9 cellular contexts compared by ENCODE assay signal in genomic region chr10:71963351-71963755, GRCh38. TPM values are rescaled to one million over a fixed set of nuclear protein-coding genes. Genes with fewer than 3 reads are reported as not detected.
A peak's percentile ranks its signal among the peaks of the same experiment; 100 is the strongest.
DNase-seq lines count a peak whose midpoint lies in the region; ATAC-seq and TF ChIP-seq lines count a peak whose summit lies in the region.
"Had no signal": no experiment of that assay in that cellular context is flagged by ENCODE, and none has a peak within 500 bp of the region (broad histone marks: within the 10 kb centered on the region; RNA-seq: fewer than 3 reads in every experiment).

No MANE protein-coding gene starts in this region.

- H3K4me3 ChIP-seq in HCT116 (replicated peaks in 1 of 2; ENCODE audit: low read depth in 1 of 2, low read length in 2 of 2), result peak overlapping the region in 1 of 2 experiments; percentile 69; a peak in 1 of 4 replicates
- H3K4me3 ChIP-seq in skin epidermis, result peak overlapping the region in 6 of 7 experiments; percentile 49 to 72 (median 68)

- TF ChIP-seq CTCF in HCT116 (IDR thresholded peaks at IDR 0.05 in 2 of 3, conservative IDR thresholded peaks at IDR 0.05 in 1 of 3; ENCODE audit: borderline replicate concordance in 1 of 3, insufficient read depth in 1 of 3, low read depth in 2 of 3, low read length in 2 of 3), result no peak
- no peak for TF ChIP-seq CTCF in brain (conservative IDR thresholded peaks at IDR 0.05)
- TF ChIP-seq CTCF in CD14-positive monocyte (IDR thresholded peaks at IDR 0.05), result no peak

- H3K27ac ChIP-seq in HCT116 (ENCODE audit: low read depth, low read length) (peak overlapping the region; percentile 76; the same call in 1 of the 2 replicates), skin epidermis (peak overlapping the region in 18 of 21 experiments; percentile 68 to 95 (median 87))

- H3K79me2 ChIP-seq in HCT116 (ENCODE audit: insufficient read depth, low read length), result peaks cover 37% of the 10 kb centered on the region

- no peaks in the 10 kb centered on the region for H3K9me2 ChIP-seq in HCT116 (ENCODE audit: insufficient read depth)

- CTCF ChIA-PET in HCT116 (lab: Charles Lee), result no interaction called here

- H3K9me3 Mint-ChIP-seq in brain (peaks cover 0 to 1% (median 0%) of the 10 kb centered on the region in 5 experiments), CD14-positive monocyte (peaks cover 4 to 21% (median 11%) of the 10 kb centered on the region in 7 donors)

- TF ChIP-seq POLR2A in HCT116 (IDR thresholded peaks at IDR 0.05; ENCODE audit: borderline replicate concordance, extremely low read depth, insufficient read depth, insufficient read length), result no peak

- POLR2A ChIA-PET in HCT116 (lab: Charles Lee), result interaction anchor here (1.4 kb wide), 1 partner anchor 36 kb away, joined by 3 read pairs; no protein-coding TSS in a partner anchor

- H2AFZ ChIP-seq in HCT116 (ENCODE audit: low read depth, low read length, poor library complexity, severe bottlenecking), result no peak overlapping the region

- H3K36me3 Mint-ChIP-seq in brain, result no peaks in the 10 kb centered on the region
- H3K36me3 Mint-ChIP-seq in CD14-positive monocyte, result peaks cover 0 to 3% of the 10 kb centered on the region in 2 donors

- no peaks in the 10 kb centered on the region for H4K20me1 ChIP-seq in HCT116 (ENCODE audit: insufficient read depth)

- ATAC-seq in HCT116, result no peak
- no peak for ATAC-seq in GM19351 (IDR thresholded peaks at IDR 0.05; ENCODE audit: unreplicated experiment)

- BruUV-seq in HCT116 (replicated peaks; lab: Mats Ljungman, UMichigan), result no TSS peak

- H3K9ac ChIP-seq in HCT116 (ENCODE audit: low read length), result peak overlapping the region; percentile 92; the same call in 1 of the 2 replicates

- TF ChIP-seq RAD21 in HCT116 (IDR thresholded peaks at IDR 0.05; ENCODE audit: low read depth), result no peak

- peak overlapping the region; percentile 100 for H3K4me2 ChIP-seq in HCT116 (ENCODE audit: low read length)

- H3K4me3 Mint-ChIP-seq in brain, result peak overlapping the region; percentile 73 to 100 (median 82)
- H3K4me3 Mint-ChIP-seq in CD14-positive monocyte, result peak overlapping the region in 1 of 2 donors; percentile 74

- no peaks in the 10 kb centered on the region for H3K36me3 ChIP-seq in HCT116 (ENCODE audit: control insufficient read depth in 1 of 2, insufficient read depth in 2 of 2, low read length in 2 of 2)

- DNase-seq in HCT116 (ENCODE audit: low read depth, low spot score) (no peak), iPS-NIHi11 (ENCODE audit: low spot score) (peak; percentile 49), MV-4-11 (lab: John Stamatoyannopoulos, UW) (no peak), CD14-positive monocyte (ENCODE audit: low spot score) (no peak)
- DNase-seq in stimulated activated CD4-positive, alpha-beta T cell treated with anti-CD3 and anti-CD28 coated beads, Interleukin-4, amount 100 ng/mL, for 4 hours, result no peak
- DNase-seq: effector CD4-positive, alpha-beta T cell had no signal

- peaks cover 60% of the 10 kb centered on the region for H3K4me1 Mint-ChIP-seq in brain
- peaks cover 9% of the 10 kb centered on the region for H3K4me1 Mint-ChIP-seq in CD14-positive monocyte

- no peaks in the 10 kb centered on the region for H3K27me3 ChIP-seq in HCT116 (ENCODE audit: insufficient read depth, low read length)

- RAD21 ChIA-PET in HCT116 (lab: Charles Lee; ENCODE audit: low non-redundant PET in 1 of 2, low total read pairs in 2 of 2, uncharacterized antibody in 2 of 2, unreplicated experiment in 2 of 2), result no interaction called here

- intact Hi-C loops in HCT116 (cut with micrococcal nuclease) (no loop called here), CD14-positive monocyte (cut with micrococcal nuclease) (no loop called here)

- H3K27ac Mint-ChIP-seq in brain (peak overlapping the region; percentile 40 to 92 (median 87)), CD14-positive monocyte (peak overlapping the region in 1 of 7 donors; percentile 18)

- no peaks in the 10 kb centered on the region for H3K9me3 ChIP-seq in HCT116 (ENCODE audit: control insufficient read depth in 1 of 2, insufficient read depth in 1 of 2, low read depth in 1 of 2, low read length in 2 of 2)

- peaks cover 10% of the 10 kb centered on the region for H3K27me3 Mint-ChIP-seq in brain
- peaks cover 68 to 86% (median 78%) of the 10 kb centered on the region in 3 donors for H3K27me3 Mint-ChIP-seq in CD14-positive monocyte (ENCODE audit: low read depth in 3 of 3)

- H3K4me1 ChIP-seq in HCT116 (ENCODE audit: control insufficient read depth in 1 of 2, insufficient read depth in 2 of 2, low read length in 2 of 2), result peaks cover 26 to 45% of the 10 kb centered on the region in 2 experiments

TF ChIP-seq in HCT116, 20 proteins besides CTCF, POLR2A, EP300 and RAD21:
- TF ChIP-seq, protein P1, sequence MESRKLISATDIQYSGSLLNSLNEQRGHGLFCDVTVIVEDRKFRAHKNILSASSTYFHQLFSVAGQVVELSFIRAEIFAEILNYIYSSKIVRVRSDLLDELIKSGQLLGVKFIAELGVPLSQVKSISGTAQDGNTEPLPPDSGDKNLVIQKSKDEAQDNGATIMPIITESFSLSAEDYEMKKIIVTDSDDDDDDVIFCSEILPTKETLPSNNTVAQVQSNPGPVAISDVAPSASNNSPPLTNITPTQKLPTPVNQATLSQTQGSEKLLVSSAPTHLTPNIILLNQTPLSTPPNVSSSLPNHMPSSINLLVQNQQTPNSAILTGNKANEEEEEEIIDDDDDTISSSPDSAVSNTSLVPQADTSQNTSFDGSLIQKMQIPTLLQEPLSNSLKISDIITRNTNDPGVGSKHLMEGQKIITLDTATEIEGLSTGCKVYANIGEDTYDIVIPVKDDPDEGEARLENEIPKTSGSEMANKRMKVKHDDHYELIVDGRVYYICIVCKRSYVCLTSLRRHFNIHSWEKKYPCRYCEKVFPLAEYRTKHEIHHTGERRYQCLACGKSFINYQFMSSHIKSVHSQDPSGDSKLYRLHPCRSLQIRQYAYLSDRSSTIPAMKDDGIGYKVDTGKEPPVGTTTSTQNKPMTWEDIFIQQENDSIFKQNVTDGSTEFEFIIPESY (IDR thresholded peaks at IDR 0.05; ENCODE audit: extremely low read depth, insufficient replicate concordance, low read length), result no peak
- TF ChIP-seq MAX (IDR thresholded peaks at IDR 0.05) (no peak), EZH2 (IDR thresholded peaks at IDR 0.05) (no peak), ELF1 (IDR thresholded peaks at IDR 0.05; ENCODE audit: borderline replicate concordance, low read depth) (no peak), CEBPB (IDR thresholded peaks at IDR 0.05; ENCODE audit: low read depth) (no peak)

RNA-seq across cellular contexts. Expression of gene CHST3, which starts 0.8 kb away (rescaled TPM):
- 10.6 TPM for total RNA-seq in HCT116 (2021; ENCODE audit: unreplicated experiment)
- polyA plus RNA-seq in HCT116 (2012), result 7.3 and 7.8 TPM in 2 replicates
- 11.4 TPM for polyA plus RNA-seq in brain (ENCODE audit: insufficient read depth, low read depth, low replicate concordance)
- not detected for polyA plus RNA-seq in CD14-positive monocyte

Comparison
In these comparisons a context has a peak if more than half of its experiments do, and no peak if none do; other contexts are left out.
1. RNA of gene CHST3, which starts 0.8 kb away (polyA plus RNA-seq): 11.4 TPM in brain (single experiment); not detected in CD14-positive monocyte; every median in the first group is over 10 times any median in the second.